ENCODE assay signal across 9 cellular contexts in genomic region chr14:52067873-52068740, GRCh38. TPM values are rescaled to one million over a fixed set of nuclear protein-coding genes. Genes with fewer than 3 reads are reported as not detected.
DNase-seq lines count a peak whose midpoint lies in the region; TF ChIP-seq lines count a peak whose summit lies in the region.
"Had no signal": no experiment of that assay in that cellular context is flagged by ENCODE, and none has a peak within 500 bp of the region (broad histone marks: within the 10 kb centered on the region; RNA-seq: fewer than 3 reads in every experiment).

No MANE protein-coding gene starts in this region.

- H3K4me2 ChIP-seq in neuronal stem cell (ENCODE audit: insufficient read depth, low read length, poor library complexity, severe bottlenecking): peak overlapping the region; percentile 94

- no peaks in the 10 kb centered on the region for H3K36me3 ChIP-seq in neuronal stem cell (replicated peaks in 1 of 2; ENCODE audit: control insufficient read depth in 2 of 2, insufficient read depth in 2 of 2, low read length in 2 of 2)

- no peak overlapping the region for H2BK120ac ChIP-seq in neuronal stem cell (ENCODE audit: low read depth, low read length)

- no peak overlapping the region for H2BK12ac ChIP-seq in neuronal stem cell (ENCODE audit: low read length)

- H3K79me1 ChIP-seq in neuronal stem cell (ENCODE audit: low read depth, low read length): no peaks in the 10 kb centered on the region

- no peak overlapping the region for H4K8ac ChIP-seq in neuronal stem cell (ENCODE audit: low read depth, low read length)

- TF ChIP-seq CTCF in WI38 (IDR thresholded peaks at IDR 0.05; ENCODE audit: low read depth, low read length) (no peak), fibroblast of villous mesenchyme (IDR thresholded peaks at IDR 0.05; ENCODE audit: insufficient read depth, low read depth, low read length) (no peak)

- H3K4me3 ChIP-seq in WI38 (ENCODE audit: low read depth, low read length): peak overlapping the region; percentile 90
- peak overlapping the region; percentile 96 for H3K4me3 ChIP-seq in fibroblast of villous mesenchyme (ENCODE audit: low read depth, low read length)
- peak overlapping the region; percentile 72 to 94 for H3K4me3 ChIP-seq in neuronal stem cell (ENCODE audit: low read length in 2 of 2)

- H3K4me1 ChIP-seq in neuronal stem cell (ENCODE audit: control insufficient read depth in 2 of 2, insufficient read depth in 1 of 2, low read depth in 1 of 2, low read length in 2 of 2): peaks cover 7 to 13% of the 10 kb centered on the region in 2 donors

- DNase-seq in NCI-H2081 (lab: John Stamatoyannopoulos, UW): peak; percentile 11 to 14
- DNase-seq in NCI-H2081 treated with DMSO at 0.1 percent for 48 hours (lab: John Stamatoyannopoulos, UW): no peak
- peak; percentile 50 for DNase-seq in fibroblast of villous mesenchyme (ENCODE audit: low read depth)
- DNase-seq in neuronal stem cell (ENCODE audit: low spot score): peak; percentile 43
- no peak for DNase-seq in NCI-H2107 treated with DMSO at 0.1 percent for 48 hours (lab: John Stamatoyannopoulos, UW; ENCODE audit: unreplicated experiment)
- no peak for DNase-seq in HuH-7 (ENCODE audit: low spot score)
- no peak for DNase-seq in SIG-M5 treated with dmso at 0.1 percent for 504 hours (lab: John Stamatoyannopoulos, UW; ENCODE audit: unreplicated experiment)

- H3K14ac ChIP-seq in neuronal stem cell (ENCODE audit: low read length): peak overlapping the region; percentile 49

- no peak overlapping the region for H2AK5ac ChIP-seq in neuronal stem cell (ENCODE audit: low read depth, low read length)

- H2AFZ ChIP-seq in neuronal stem cell (ENCODE audit: low read length): peak overlapping the region; percentile 99

- WGBS in neuronal stem cell (ENCODE audit: extremely low coverage in 2 of 2, insufficient read length in 2 of 2, insufficient replicate concordance in 1 of 2), 2 donors: no CpG with 5 or more reads among the region's 56 CpGs

- H2BK5ac ChIP-seq in neuronal stem cell (ENCODE audit: low read length): peak overlapping the region; percentile 4

- no peak overlapping the region for H3K27ac ChIP-seq in neuronal stem cell (replicated peaks; ENCODE audit: low read length)
- H3K27ac ChIP-seq: C4-2B had no signal

- no peak overlapping the region for H3K4ac ChIP-seq in neuronal stem cell (ENCODE audit: low read length)

- no peak overlapping the region for H4K91ac ChIP-seq in neuronal stem cell (ENCODE audit: low read depth, low read length, poor library complexity)

- H3K9ac ChIP-seq in neuronal stem cell (ENCODE audit: low read depth, low read length, poor library complexity): peak overlapping the region; percentile 82

- H3K9me3 ChIP-seq in neuronal stem cell (replicated peaks in 1 of 2; ENCODE audit: control insufficient read depth in 2 of 2, insufficient read depth in 1 of 2, low read depth in 1 of 2, low read length in 2 of 2): no peaks in the 10 kb centered on the region

- H3K18ac ChIP-seq in neuronal stem cell (ENCODE audit: low read length): peak overlapping the region; percentile 87

- peak overlapping the region; percentile 17 for H3K23ac ChIP-seq in neuronal stem cell (ENCODE audit: low read depth, low read length, poor library complexity)

- H3K27me3 ChIP-seq in neuronal stem cell (ENCODE audit: control insufficient read depth in 3 of 3, insufficient read depth in 3 of 3, low read depth in 1 of 3, low read length in 3 of 3): peaks cover 4 to 19% (median 14%) of the 10 kb centered on the region in 3 experiments

- peak overlapping the region; percentile 1 for H2BK15ac ChIP-seq in neuronal stem cell (ENCODE audit: low read length)

RNA-seq across cellular contexts. Expression of gene NID2, which starts 0.8 kb away (rescaled TPM):
- total RNA-seq in fibroblast of villous mesenchyme: 146 and 259 TPM in 2 replicates
- 8.2 TPM for polyA plus RNA-seq in neuronal stem cell (2013, experiment 1 of 2)
- 8.4 TPM for polyA plus RNA-seq in neuronal stem cell (2013, experiment 2 of 2)

Comparison
In these comparisons a context has a peak if more than half of its experiments do, and no peak if none do; other contexts are left out.
1. DNase-seq: peak in NCI-H2081 (2 of 2), fibroblast of villous mesenchyme (single experiment) and neuronal stem cell (single experiment); none in NCI-H2081 treated with DMSO at 0.1 percent for 48 hours (single experiment), NCI-H2107 treated with DMSO at 0.1 percent for 48 hours (single experiment), HuH-7 (single experiment) and SIG-M5 treated with dmso at 0.1 percent for 504 hours (single experiment).
2. Peak in every context shown above with its lines, with median percentiles within 50 percentile points of each other: H3K4me3 ChIP-seq.